In the genomic region with DNA sequence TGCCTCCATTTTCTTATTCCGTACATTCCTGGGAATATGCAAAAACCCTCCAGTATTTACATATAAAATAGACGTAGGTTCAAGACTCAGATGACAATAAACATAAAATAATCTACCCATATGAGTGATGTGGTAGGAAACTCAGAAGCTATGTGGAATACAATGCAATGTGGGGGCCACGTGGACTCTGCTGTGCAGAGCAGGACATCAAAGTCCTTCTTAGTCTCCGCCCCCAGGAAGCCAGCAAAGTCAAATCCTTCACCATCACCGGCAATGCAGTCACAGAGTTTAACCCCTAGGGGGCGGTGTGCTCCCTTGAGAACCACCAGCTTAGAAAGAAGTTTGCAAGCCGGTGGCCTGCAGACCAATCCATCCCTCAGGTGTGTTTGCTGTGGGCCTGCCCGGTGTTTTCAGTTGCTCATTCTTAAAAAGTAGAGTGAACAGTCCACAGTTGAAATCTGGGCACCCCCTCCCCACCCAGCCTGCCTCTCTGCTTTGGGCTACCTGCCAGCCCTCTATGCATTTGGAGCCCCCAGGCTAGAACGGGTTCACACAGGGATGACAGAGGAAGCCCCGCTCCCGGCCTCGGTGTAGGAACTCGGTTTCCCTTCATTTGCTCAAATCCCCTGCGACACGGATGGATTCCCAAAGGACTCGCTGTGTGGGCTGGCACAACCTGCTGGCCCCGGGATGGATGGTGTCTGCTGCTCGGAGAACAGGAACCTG, we compare ENCODE assay signal across 8 cellular contexts. TPM values are rescaled to one million over a fixed set of nuclear protein-coding genes. Genes with fewer than 3 reads are reported as not detected.
DNase-seq lines count a peak whose midpoint lies in the region; ATAC-seq, FAIRE-seq and TF ChIP-seq lines count a peak whose summit lies in the region.

No MANE protein-coding gene starts in this region.

- ATAC-seq in naive thymus-derived CD4-positive, alpha-beta T cell, result peak; percentile 75
- peak; percentile 59 for ATAC-seq in stimulated activated effector memory CD8-positive, alpha-beta T cell treated with anti-CD3 and anti-CD28 coated beads, Interleukin-12 subunit alpha, Interleukin-12 subunit beta, amount 100 ng/mL, for 72 hours
- ATAC-seq in GM18517 (IDR thresholded peaks at IDR 0.05; ENCODE audit: unreplicated experiment), result no peak

- TF ChIP-seq CTCF in OCI-LY3 (IDR thresholded peaks at IDR 0.05; ENCODE audit: low read depth, low read length) (peak; percentile 99), epithelial cell of proximal tubule (conservative IDR thresholded peaks at IDR 0.05; ENCODE audit: low read depth, low read length) (peak; percentile 89)

- no peaks in the 10 kb centered on the region for H3K9me3 ChIP-seq in OCI-LY3 (ENCODE audit: insufficient read depth, low read length)
- H3K9me3 ChIP-seq in naive thymus-derived CD4-positive, alpha-beta T cell (ENCODE audit: control insufficient read depth in 2 of 3, low read length in 3 of 3), result no peaks in the 10 kb centered on the region

- peak overlapping the region in 1 of 10 donors; percentile 48 for H3K4me3 Mint-ChIP-seq in naive thymus-derived CD4-positive, alpha-beta T cell
- no peak overlapping the region for H3K4me3 Mint-ChIP-seq in stimulated activated effector memory CD8-positive, alpha-beta T cell treated with anti-CD3 and anti-CD28 coated beads, Interleukin-12 subunit alpha, Interleukin-12 subunit beta, amount 100 ng/mL, for 72 hours

- intact Hi-C loops in naive thymus-derived CD4-positive, alpha-beta T cell (cut with micrococcal nuclease), result loop anchor here (1.0 to 10.0 kb wide), 7 partner anchors 47 to 896 kb away; no protein-coding TSS in a partner anchor

- H3K36me3 ChIP-seq in OCI-LY3 (replicated peaks; ENCODE audit: low read depth, low read length), result no peaks in the 10 kb centered on the region
- H3K36me3 ChIP-seq in naive thymus-derived CD4-positive, alpha-beta T cell (ENCODE audit: control insufficient read depth in 2 of 3, insufficient read depth in 3 of 3, low read length in 3 of 3), result no peaks in the 10 kb centered on the region

- no peak overlapping the region for H3K9ac ChIP-seq in OCI-LY3 (ENCODE audit: low read length)

- POLR2A ChIA-PET in naive thymus-derived CD4-positive, alpha-beta T cell (lab: Charles Lee), result no interaction called here

- peaks cover 0 to 3% (median 0%) of the 10 kb centered on the region in 11 donors for H3K9me3 Mint-ChIP-seq in naive thymus-derived CD4-positive, alpha-beta T cell
- H3K9me3 Mint-ChIP-seq in stimulated activated effector memory CD8-positive, alpha-beta T cell treated with anti-CD3 and anti-CD28 coated beads, Interleukin-12 subunit alpha, Interleukin-12 subunit beta, amount 100 ng/mL, for 72 hours, result no peaks in the 10 kb centered on the region

- H3K4me1 Mint-ChIP-seq in naive thymus-derived CD4-positive, alpha-beta T cell, result peaks cover 39 to 51% (median 44%) of the 10 kb centered on the region in 7 donors
- peaks cover 31% of the 10 kb centered on the region for H3K4me1 Mint-ChIP-seq in stimulated activated effector memory CD8-positive, alpha-beta T cell treated with anti-CD3 and anti-CD28 coated beads, Interleukin-12 subunit alpha, Interleukin-12 subunit beta, amount 100 ng/mL, for 72 hours

- CTCF ChIA-PET in naive thymus-derived CD4-positive, alpha-beta T cell (lab: Charles Lee), result interaction anchor here (0.7 to 3.7 kb wide), 4 partner anchors 604 to 904 kb away, joined by 3 to 16 read pairs (median 4); no protein-coding TSS in a partner anchor

- H3K27me3 Mint-ChIP-seq in naive thymus-derived CD4-positive, alpha-beta T cell, result peaks cover 0 to 2% (median 0%) of the 10 kb centered on the region in 5 donors

- peaks cover 3% of the 10 kb centered on the region for H3K27me3 ChIP-seq in OCI-LY3 (ENCODE audit: low read depth, low read length)
- no peaks in the 10 kb centered on the region for H3K27me3 ChIP-seq in naive thymus-derived CD4-positive, alpha-beta T cell (ENCODE audit: control insufficient read depth in 2 of 2, insufficient read depth in 2 of 2, low read length in 2 of 2)

- H4K20me1 ChIP-seq in OCI-LY3 (ENCODE audit: insufficient read depth, low read length), result no peaks in the 10 kb centered on the region

- peak; percentile 83 for FAIRE-seq in HTR-8/SVneo (lab: Jason Lieb, UNC)

- H3K4me1 ChIP-seq in OCI-LY3 (ENCODE audit: low read length), result peaks cover 32% of the 10 kb centered on the region
- peaks cover 15 to 34% of the 10 kb centered on the region in 2 donors for H3K4me1 ChIP-seq in naive thymus-derived CD4-positive, alpha-beta T cell (ENCODE audit: control insufficient read depth in 2 of 2, insufficient read depth in 2 of 2, low read length in 2 of 2)

- H3K27ac ChIP-seq in OCI-LY3 (ENCODE audit: low read length), result no peak overlapping the region
- H3K27ac ChIP-seq in naive thymus-derived CD4-positive, alpha-beta T cell (ENCODE audit: low read depth, low read length), result peak overlapping the region; percentile 6

- H3K36me3 Mint-ChIP-seq in naive thymus-derived CD4-positive, alpha-beta T cell, result peaks cover 0 to 21% (median 0%) of the 10 kb centered on the region in 5 donors
- no peaks in the 10 kb centered on the region for H3K36me3 Mint-ChIP-seq in stimulated activated effector memory CD8-positive, alpha-beta T cell treated with anti-CD3 and anti-CD28 coated beads, Interleukin-12 subunit alpha, Interleukin-12 subunit beta, amount 100 ng/mL, for 72 hours

- no peaks in the 10 kb centered on the region for H3K79me2 ChIP-seq in OCI-LY3 (ENCODE audit: low read length)

- H2AFZ ChIP-seq in OCI-LY3 (ENCODE audit: low read depth, low read length), result peak overlapping the region; percentile 69; the same call in 1 of the 2 replicates

- H3K27ac Mint-ChIP-seq in naive thymus-derived CD4-positive, alpha-beta T cell, result peak overlapping the region in 8 of 9 donors; percentile 26 to 99 (median 94)
- no peak overlapping the region for H3K27ac Mint-ChIP-seq in stimulated activated effector memory CD8-positive, alpha-beta T cell treated with anti-CD3 and anti-CD28 coated beads, Interleukin-12 subunit alpha, Interleukin-12 subunit beta, amount 100 ng/mL, for 72 hours

- peak overlapping the region; percentile 51 for H3K4me3 ChIP-seq in OCI-LY3 (ENCODE audit: low read length)
- H3K4me3 ChIP-seq in epithelial cell of proximal tubule (ENCODE audit: low read depth, low read length), result no peak overlapping the region
- no peak overlapping the region for H3K4me3 ChIP-seq in naive thymus-derived CD4-positive, alpha-beta T cell (ENCODE audit: low read length)

- peak overlapping the region; percentile 51 for H3K4me2 ChIP-seq in OCI-LY3 (ENCODE audit: low read length)

- peak; percentile 80 for DNase-seq in DMS114 treated with DMSO at 0.1 percent for 48 hours (lab: John Stamatoyannopoulos, UW; ENCODE audit: unreplicated experiment)
- peak; percentile 96 for DNase-seq in HTR-8/SVneo (ENCODE audit: insufficient read length, low spot score)
- DNase-seq in activated CD8-positive, alpha-beta memory T cell treated with anti-CD3 and anti-CD28 coated beads, Interleukin-2, amount 50 U/mL, for 48 hours, result peak; percentile 85
- peak; percentile 53 for DNase-seq in epithelial cell of proximal tubule (ENCODE audit: low read depth)
- peak; percentile 55 to 92 (median 88) for DNase-seq in naive thymus-derived CD4-positive, alpha-beta T cell
- DNase-seq in stimulated activated effector memory CD8-positive, alpha-beta T cell treated with anti-CD3 and anti-CD28 coated beads, Interleukin-12 subunit alpha, Interleukin-12 subunit beta, amount 100 ng/mL, for 72 hours (ENCODE audit: low spot score in 2 of 2), result peak; percentile 67 to 83

RNA-seq across cellular contexts. Expression of a gene that starts 59.9 kb away (rescaled TPM):
- 11.2 and 20.4 TPM in 2 replicates for total RNA-seq in epithelial cell of proximal tubule
- 100 to 1,000 TPM in 1 of 5 experiments, 10 to 100 TPM in 1, 1 to 10 TPM in 1, under 1 TPM in 2; 0.43 to 133 (median 1.5) TPM for total RNA-seq in naive thymus-derived CD4-positive, alpha-beta T cell
- 1 to 10 TPM in 1 of 2 donors, under 1 TPM in 1; 0.60 to 3.6 TPM for polyA plus RNA-seq in naive thymus-derived CD4-positive, alpha-beta T cell
